ENCODE assay signal across 8 cellular contexts in the genomic region with DNA sequence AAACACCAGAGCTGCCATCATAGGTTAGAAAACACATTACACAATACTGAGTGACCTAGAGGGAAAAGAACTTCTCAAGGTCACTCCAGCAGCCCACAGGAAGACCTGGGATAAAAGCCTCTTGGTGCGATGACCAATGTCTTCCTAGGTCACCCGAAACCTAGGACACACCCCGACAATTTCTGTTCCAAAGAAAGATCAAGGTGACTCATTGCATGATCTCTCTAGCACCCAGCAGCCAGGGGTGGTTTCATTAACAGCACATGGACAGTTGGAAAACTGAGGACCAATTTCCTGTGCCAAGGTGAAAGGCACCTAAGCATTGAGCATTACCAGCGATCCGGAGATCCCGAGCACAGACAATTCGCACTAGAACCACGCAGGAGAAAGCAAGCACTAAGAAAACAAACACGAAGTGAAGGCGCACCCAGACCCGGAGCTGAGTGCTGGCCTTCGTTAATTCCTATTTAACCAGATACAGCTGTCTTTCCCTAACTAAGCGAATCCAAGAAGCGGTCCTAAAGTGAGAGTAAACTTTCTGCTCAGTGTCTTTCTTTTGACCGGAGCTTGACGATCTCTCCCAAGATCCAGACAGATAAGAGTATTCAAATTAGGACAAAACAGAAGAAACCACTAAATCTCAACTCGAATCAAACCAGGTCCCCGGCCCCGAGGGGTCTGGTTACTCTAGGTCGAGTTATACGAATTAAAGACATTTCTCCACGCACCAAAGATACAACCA. TPM values are rescaled to one million over a fixed set of nuclear protein-coding genes. Genes with fewer than 3 reads are reported as not detected.
DNase-seq lines count a peak whose midpoint lies in the region; ATAC-seq and TF ChIP-seq lines count a peak whose summit lies in the region.

No MANE protein-coding gene starts in this region.

- 17% methylated on average over 6 of the region's 22 CpGs; no CpG with 5 or more reads in 1 of the 2 experiments for WGBS in IMR-90 (ENCODE audit: extremely low coverage in 2 of 2, insufficient read length in 1 of 2), 2 experiments
- 9 to 10% methylated on average over 13 to 22 of the region's 22 CpGs for WGBS in transverse colon (ENCODE audit: low coverage in 1 of 2), 2 donors

- TF ChIP-seq RAD21 in IMR-90 (IDR thresholded peaks at IDR 0.05; ENCODE audit: low read length): no peak

- H3K4ac ChIP-seq in IMR-90 (ENCODE audit: low read depth, low read length): no peak overlapping the region

- H3K36me3 ChIP-seq in IMR-90 (ENCODE audit: control insufficient read depth, insufficient read depth, low read length) (no peaks in the 10 kb centered on the region), lower lobe of right lung (no peaks in the 10 kb centered on the region), transverse colon (no peaks in the 10 kb centered on the region), WERI-Rb-1 (no peaks in the 10 kb centered on the region)

- H4K91ac ChIP-seq in IMR-90 (ENCODE audit: insufficient read depth, low read depth, low read length): no peak overlapping the region

- no peak overlapping the region for H4K5ac ChIP-seq in IMR-90 (ENCODE audit: low read depth, low read length)

- no peak overlapping the region for H3K56ac ChIP-seq in IMR-90 (ENCODE audit: extremely low read depth, insufficient read depth, low read length)

- no peaks in the 10 kb centered on the region for H4K20me1 ChIP-seq in IMR-90 (ENCODE audit: insufficient read depth, low read length)

- no peak overlapping the region for H2BK20ac ChIP-seq in IMR-90 (ENCODE audit: low read depth, low read length)

- CTCF ChIA-PET in IMR-90 (lab: Yijun Ruan, JAX): no interaction called here

- H2AFZ ChIP-seq in IMR-90 (replicated peaks; ENCODE audit: low read length, poor library complexity): peak overlapping the region; percentile 87

- no peak overlapping the region for H4K8ac ChIP-seq in IMR-90 (ENCODE audit: low read depth in 2 of 2, low read length in 2 of 2)

- in situ Hi-C loops in IMR-90 (cut with MboI; ENCODE audit: low sequenced_read_pairs) (no loop called here), transverse colon (cut with MboI; ENCODE audit: low pct_ligation_motif_present in 1 of 4, low pct_unique_long_range_greater_than_20kb in 1 of 4, low sequenced_read_pairs in 3 of 4) (no loop called here)

- no peak overlapping the region for H2AK5ac ChIP-seq in IMR-90 (ENCODE audit: low read depth, low read length)

- H3K27ac ChIP-seq in IMR-90 (ENCODE audit: insufficient read depth, low read length): no peak overlapping the region
- H3K27ac ChIP-seq in lower lobe of right lung: peak overlapping the region; percentile 37
- peak overlapping the region in 2 of 4 donors; percentile 6 to 15 for H3K27ac ChIP-seq in transverse colon
- H3K27ac ChIP-seq in WERI-Rb-1: no peak overlapping the region

- H3K4me3 ChIP-seq in GM08714 (ENCODE audit: low read length): peak overlapping the region; percentile 79
- peak overlapping the region; percentile 24 for H3K4me3 ChIP-seq in IMR-90 (ENCODE audit: insufficient read depth, low read depth, low read length)
- peak overlapping the region; percentile 69 for H3K4me3 ChIP-seq in lower lobe of right lung
- H3K4me3 ChIP-seq in transverse colon: peak overlapping the region; percentile 42 to 65 (median 56)
- H3K4me3 ChIP-seq in WERI-Rb-1 (ENCODE audit: low read depth, low read length): no peak overlapping the region

- no peak overlapping the region for H2BK120ac ChIP-seq in IMR-90 (ENCODE audit: low read depth, low read length)

- TF ChIP-seq POLR2A in IMR-90 (IDR thresholded peaks at IDR 0.05; ENCODE audit: low read depth, low read length) (no peak), transverse colon (IDR thresholded peaks at IDR 0.05) (no peak)

- no peak for TF ChIP-seq EP300 in transverse colon (IDR thresholded peaks at IDR 0.05; ENCODE audit: low read depth)

- H3K27me3 ChIP-seq in IMR-90 (ENCODE audit: control insufficient read depth, insufficient read depth, low read length) (peaks cover 51% of the 10 kb centered on the region), lower lobe of right lung (ENCODE audit: low read depth) (peaks cover 26% of the 10 kb centered on the region), transverse colon (peaks cover 77% of the 10 kb centered on the region), WERI-Rb-1 (ENCODE audit: insufficient read depth, low read depth, severe bottlenecking) (no peaks in the 10 kb centered on the region)

- H2BK15ac ChIP-seq in IMR-90 (ENCODE audit: low read depth, low read length): no peak overlapping the region

- no peak overlapping the region for H3K18ac ChIP-seq in IMR-90 (ENCODE audit: low read depth, low read length)

- dilution Hi-C loops in IMR-90 (cut with HindIII; ENCODE audit: low sequenced_read_pairs, unreplicated experiment): no loop called here

- H3K79me1 ChIP-seq in IMR-90 (ENCODE audit: low read depth in 1 of 2, low read length in 2 of 2): no peaks in the 10 kb centered on the region

- intact Hi-C loops in IMR-90 (cut with micrococcal nuclease) (no loop called here), lower lobe of right lung (cut with DNase I) (no loop called here), transverse colon (cut with DNase I; ENCODE audit: low total_unique reads) (no loop called here)

- DNase-seq in IMR-90 (peak; percentile 19), cerebellar cortex (ENCODE audit: low spot score) (peak; percentile 16), lower lobe of right lung (no peak), transverse colon (no peak), WERI-Rb-1 (no peak)
- no peak for DNase-seq in activated CD4-positive, alpha-beta T cell treated with anti-CD3 and anti-CD28 coated beads for 1 hour
- no peak for DNase-seq in activated CD8-positive, alpha-beta memory T cell treated with anti-CD3 and anti-CD28 coated beads, Interleukin-2, amount 50 U/mL, for 48 hours

- H3K9me3 ChIP-seq in IMR-90 (ENCODE audit: control insufficient read depth, insufficient read depth, low read length) (no peaks in the 10 kb centered on the region), lower lobe of right lung (no peaks in the 10 kb centered on the region), transverse colon (no peaks in the 10 kb centered on the region), WERI-Rb-1 (ENCODE audit: severe bottlenecking) (no peaks in the 10 kb centered on the region)

- peaks cover 3% of the 10 kb centered on the region; the same call in 1 of the 2 replicates for H3K4me1 ChIP-seq in IMR-90 (ENCODE audit: control insufficient read depth, insufficient read depth, low read length)
- peaks cover 8% of the 10 kb centered on the region for H3K4me1 ChIP-seq in lower lobe of right lung
- H3K4me1 ChIP-seq in transverse colon: peaks cover 12 to 28% (median 18%) of the 10 kb centered on the region in 4 donors

- ATAC-seq in IMR-90 (ENCODE audit: low read depth): peak; percentile 64
- ATAC-seq in lower lobe of right lung: peak; percentile 37 to 56

- TF ChIP-seq CTCF in IMR-90 (conservative IDR thresholded peaks at IDR 0.05; ENCODE audit: low read depth, low read length) (no peak), lower lobe of right lung (IDR thresholded peaks at IDR 0.05) (no peak), transverse colon (IDR thresholded peaks at IDR 0.05) (no peak), WERI-Rb-1 (IDR thresholded peaks at IDR 0.05; ENCODE audit: low read depth, low read length) (no peak)

- H3K9me1 ChIP-seq in IMR-90 (ENCODE audit: insufficient read depth, low read length): no peaks in the 10 kb centered on the region

- no TSS peak for BruUV-seq in IMR-90 (replicated peaks; lab: Mats Ljungman, UMichigan)

- POLR2A ChIA-PET in IMR-90 (lab: Charles Lee; ENCODE audit: unreplicated experiment): no interaction called here

- peak overlapping the region; percentile 90 for H3K4me2 ChIP-seq in IMR-90 (ENCODE audit: low read depth, low read length)

- H3K14ac ChIP-seq in IMR-90 (replicated peaks; ENCODE audit: low read depth, low read length): no peak overlapping the region

- no peak overlapping the region for H2AK9ac ChIP-seq in IMR-90 (replicated peaks; ENCODE audit: low read depth, low read length, poor library complexity)

- no peak overlapping the region for H3K23ac ChIP-seq in IMR-90 (ENCODE audit: low read depth, low read length)

- H3K9ac ChIP-seq in IMR-90 (ENCODE audit: low read depth, low read length): no peak overlapping the region

- H2BK5ac ChIP-seq in IMR-90 (ENCODE audit: low read depth, low read length, poor library complexity, severe bottlenecking): no peak overlapping the region

TF ChIP-seq in IMR-90, 13 proteins besides CTCF, POLR2A, EP300 and RAD21:
- TF ChIP-seq MXI1 (IDR thresholded peaks at IDR 0.05; ENCODE audit: borderline replicate concordance, low read depth, low read length): no peak
- peak; percentile 26; the same call in 1 of the 2 replicates for TF ChIP-seq CEBPB (IDR thresholded peaks at IDR 0.05; ENCODE audit: low read depth, low read length)
- no peak for TF ChIP-seq RCOR1 (IDR thresholded peaks at IDR 0.05; ENCODE audit: insufficient replicate concordance, low read length)

RNA-seq across cellular contexts. Expression of a gene that starts 1.4 kb away (rescaled TPM):
- 0.28 and 0.36 TPM in 2 replicates for total RNA-seq in IMR-90 (2012; rRNA removed)
- polyA plus RNA-seq in IMR-90 (2012; rRNA removed): 0.04 and 0.12 TPM in 2 replicates
- polyA plus RNA-seq in IMR-90 (2012; cell fraction: cytosol; rRNA removed): 0.01 and 0.05 TPM in 2 replicates
- 0.17 and 0.95 TPM in 2 replicates for polyA plus RNA-seq in IMR-90 (2012; cell fraction: nucleus; rRNA removed; ENCODE audit: low replicate concordance)
- 17.3 TPM for total RNA-seq in lower lobe of right lung
- 1 to 10 TPM in 2 of 4 donors, under 1 TPM in 2; 0.20 to 1.6 (median 0.90) TPM for total RNA-seq in transverse colon

Comparison
In these comparisons a context has a peak if more than half of its experiments do, and no peak if none do; other contexts are left out.
1. DNase-seq: peak in IMR-90 (single experiment) and cerebellar cortex (single experiment); none in lower lobe of right lung (single experiment), transverse colon (single experiment), WERI-Rb-1 (single experiment), activated CD4-positive, alpha-beta T cell treated with anti-CD3 and anti-CD28 coated beads for 1 hour (single experiment) and activated CD8-positive, alpha-beta memory T cell treated with anti-CD3 and anti-CD28 coated beads, Interleukin-2, amount 50 U/mL, for 48 hours (single experiment).